2 cellular contexts compared by ENCODE assay signal in the genomic region with DNA sequence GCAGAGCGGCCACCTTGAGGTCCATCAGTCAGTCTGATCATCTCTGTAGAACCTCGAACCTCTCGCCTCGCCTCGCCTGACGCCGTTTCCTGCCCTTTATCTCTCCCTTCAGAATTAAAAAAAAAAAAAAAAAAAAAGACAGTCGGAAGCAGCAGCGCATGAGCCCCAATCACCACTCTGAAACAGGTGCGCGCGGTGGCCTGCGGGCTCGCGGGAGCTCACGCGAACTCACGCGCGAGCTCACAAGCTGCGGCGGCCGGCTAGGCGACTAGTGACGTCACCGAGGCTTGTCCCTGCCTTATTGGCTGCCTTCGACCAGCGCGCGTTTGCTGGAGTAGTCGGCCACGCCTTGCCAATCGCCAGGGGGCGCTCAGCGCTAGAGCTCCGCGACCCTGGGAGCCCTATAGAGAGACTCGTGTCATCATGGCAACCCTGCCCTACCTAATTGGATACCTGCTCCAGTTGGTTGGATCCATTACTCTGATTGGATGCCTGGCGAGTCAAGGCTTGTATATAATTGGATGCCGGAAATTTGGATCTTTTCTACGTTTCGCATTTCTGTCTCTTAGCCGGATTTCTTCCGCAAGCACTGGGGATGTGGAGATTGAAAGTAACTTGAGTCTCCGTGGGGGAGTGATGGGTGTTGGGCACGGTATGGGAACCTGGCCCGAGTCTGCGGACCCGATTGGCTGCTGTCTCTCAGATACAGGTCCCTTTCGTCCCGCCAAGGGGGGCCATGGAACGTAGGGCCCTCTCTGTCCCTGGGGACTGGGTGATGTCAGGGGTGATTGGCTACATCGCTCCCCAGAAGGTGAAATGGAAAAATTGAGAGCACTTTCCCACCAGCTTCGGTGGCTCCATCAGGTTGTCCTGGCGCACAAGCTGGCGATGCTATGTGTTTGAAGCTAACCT.
TF ChIP-seq lines count a peak whose summit lies in the region.

No MANE protein-coding gene starts in this region.

TF ChIP-seq in IMR-90, 13 proteins besides CTCF, POLR2A, EP300 and RAD21:
- TF ChIP-seq CEBPB (IDR thresholded peaks at IDR 0.05; ENCODE audit: low read depth, low read length) (no peak), BHLHE40 (IDR thresholded peaks at IDR 0.05; ENCODE audit: low read depth, low read length) (no peak), MXI1 (IDR thresholded peaks at IDR 0.05; ENCODE audit: borderline replicate concordance, low read depth, low read length) (no peak), SMC3 (IDR thresholded peaks at IDR 0.05; ENCODE audit: low read depth, low read length) (peak; percentile 15; the same call in 1 of the 2 replicates), CHD1 (IDR thresholded peaks at IDR 0.05; ENCODE audit: low read depth, low read length) (no peak), RFX5 (IDR thresholded peaks at IDR 0.05; ENCODE audit: low read depth, low read length) (peak; percentile 98), RCOR1 (IDR thresholded peaks at IDR 0.05; ENCODE audit: insufficient replicate concordance, low read length) (no peak)

TF ChIP-seq in WTC11, 78 proteins besides CTCF, POLR2A, EP300 and RAD21 (continues in another document):
- TF ChIP-seq IRF2 (CRISPR knock-in tag; IDR thresholded peaks at IDR 0.05; ENCODE audit: borderline replicate concordance, low read depth) = no peak
- peak; percentile 59; the same call in 1 of the 2 replicates for TF ChIP-seq FOXK1 (CRISPR knock-in tag; IDR thresholded peaks at IDR 0.05)
- TF ChIP-seq CREB1 (CRISPR knock-in tag; IDR thresholded peaks at IDR 0.05) = no peak
- no peak for TF ChIP-seq ZNF671 (CRISPR knock-in tag; IDR thresholded peaks at IDR 0.05)
- TF ChIP-seq NR1H2 (CRISPR knock-in tag; IDR thresholded peaks at IDR 0.05) = no peak
- no peak for TF ChIP-seq PRRX2 (CRISPR knock-in tag; IDR thresholded peaks at IDR 0.05)
- TF ChIP-seq GTF2I (CRISPR knock-in tag; conservative IDR thresholded peaks at IDR 0.05) = no peak
- TF ChIP-seq MXD4 (CRISPR knock-in tag; IDR thresholded peaks at IDR 0.05; ENCODE audit: borderline replicate concordance) = no peak
- TF ChIP-seq, protein P1, sequence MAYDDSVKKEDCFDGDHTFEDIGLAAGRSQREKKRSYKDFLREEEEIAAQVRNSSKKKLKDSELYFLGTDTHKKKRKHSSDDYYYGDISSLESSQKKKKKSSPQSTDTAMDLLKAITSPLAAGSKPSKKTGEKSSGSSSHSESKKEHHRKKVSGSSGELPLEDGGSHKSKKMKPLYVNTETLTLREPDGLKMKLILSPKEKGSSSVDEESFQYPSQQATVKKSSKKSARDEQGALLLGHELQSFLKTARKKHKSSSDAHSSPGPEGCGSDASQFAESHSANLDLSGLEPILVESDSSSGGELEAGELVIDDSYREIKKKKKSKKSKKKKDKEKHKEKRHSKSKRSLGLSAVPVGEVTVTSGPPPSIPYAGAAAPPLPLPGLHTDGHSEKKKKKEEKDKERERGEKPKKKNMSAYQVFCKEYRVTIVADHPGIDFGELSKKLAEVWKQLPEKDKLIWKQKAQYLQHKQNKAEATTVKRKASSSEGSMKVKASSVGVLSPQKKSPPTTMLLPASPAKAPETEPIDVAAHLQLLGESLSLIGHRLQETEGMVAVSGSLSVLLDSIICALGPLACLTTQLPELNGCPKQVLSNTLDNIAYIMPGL (CRISPR knock-in tag; IDR thresholded peaks at IDR 0.05) = peak; percentile 42; the same call in 1 of the 2 replicates
- TF ChIP-seq, protein P2, sequence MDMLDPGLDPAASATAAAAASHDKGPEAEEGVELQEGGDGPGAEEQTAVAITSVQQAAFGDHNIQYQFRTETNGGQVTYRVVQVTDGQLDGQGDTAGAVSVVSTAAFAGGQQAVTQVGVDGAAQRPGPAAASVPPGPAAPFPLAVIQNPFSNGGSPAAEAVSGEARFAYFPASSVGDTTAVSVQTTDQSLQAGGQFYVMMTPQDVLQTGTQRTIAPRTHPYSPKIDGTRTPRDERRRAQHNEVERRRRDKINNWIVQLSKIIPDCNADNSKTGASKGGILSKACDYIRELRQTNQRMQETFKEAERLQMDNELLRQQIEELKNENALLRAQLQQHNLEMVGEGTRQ (CRISPR knock-in tag; IDR thresholded peaks at IDR 0.05) = peak; percentile 23
- TF ChIP-seq TEAD4 (CRISPR knock-in tag; IDR thresholded peaks at IDR 0.05) = no peak
- no peak for TF ChIP-seq CBFB (CRISPR knock-in tag; IDR thresholded peaks at IDR 0.05; ENCODE audit: low read depth)
- TF ChIP-seq NR3C1 (CRISPR knock-in tag; conservative IDR thresholded peaks at IDR 0.05; ENCODE audit: low read depth) = no peak
- no peak for TF ChIP-seq ZNF317 (CRISPR knock-in tag; IDR thresholded peaks at IDR 0.05; ENCODE audit: borderline replicate concordance, low read depth)
- no peak for TF ChIP-seq JUN (CRISPR knock-in tag; IDR thresholded peaks at IDR 0.05)
- TF ChIP-seq, protein P3, sequence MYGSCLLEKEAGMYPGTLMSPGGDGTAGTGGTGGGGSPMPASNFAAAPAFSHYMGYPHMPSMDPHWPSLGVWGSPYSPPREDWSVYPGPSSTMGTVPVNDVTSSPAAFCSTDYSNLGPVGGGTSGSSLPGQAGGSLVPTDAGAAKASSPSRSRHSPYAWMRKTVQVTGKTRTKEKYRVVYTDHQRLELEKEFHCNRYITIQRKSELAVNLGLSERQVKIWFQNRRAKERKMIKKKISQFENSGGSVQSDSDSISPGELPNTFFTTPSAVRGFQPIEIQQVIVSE (CRISPR knock-in tag; IDR thresholded peaks at IDR 0.05; ENCODE audit: borderline replicate concordance) = no peak
- TF ChIP-seq SP1 (CRISPR knock-in tag; conservative IDR thresholded peaks at IDR 0.05) = peak; percentile 85
- TF ChIP-seq, protein P4, sequence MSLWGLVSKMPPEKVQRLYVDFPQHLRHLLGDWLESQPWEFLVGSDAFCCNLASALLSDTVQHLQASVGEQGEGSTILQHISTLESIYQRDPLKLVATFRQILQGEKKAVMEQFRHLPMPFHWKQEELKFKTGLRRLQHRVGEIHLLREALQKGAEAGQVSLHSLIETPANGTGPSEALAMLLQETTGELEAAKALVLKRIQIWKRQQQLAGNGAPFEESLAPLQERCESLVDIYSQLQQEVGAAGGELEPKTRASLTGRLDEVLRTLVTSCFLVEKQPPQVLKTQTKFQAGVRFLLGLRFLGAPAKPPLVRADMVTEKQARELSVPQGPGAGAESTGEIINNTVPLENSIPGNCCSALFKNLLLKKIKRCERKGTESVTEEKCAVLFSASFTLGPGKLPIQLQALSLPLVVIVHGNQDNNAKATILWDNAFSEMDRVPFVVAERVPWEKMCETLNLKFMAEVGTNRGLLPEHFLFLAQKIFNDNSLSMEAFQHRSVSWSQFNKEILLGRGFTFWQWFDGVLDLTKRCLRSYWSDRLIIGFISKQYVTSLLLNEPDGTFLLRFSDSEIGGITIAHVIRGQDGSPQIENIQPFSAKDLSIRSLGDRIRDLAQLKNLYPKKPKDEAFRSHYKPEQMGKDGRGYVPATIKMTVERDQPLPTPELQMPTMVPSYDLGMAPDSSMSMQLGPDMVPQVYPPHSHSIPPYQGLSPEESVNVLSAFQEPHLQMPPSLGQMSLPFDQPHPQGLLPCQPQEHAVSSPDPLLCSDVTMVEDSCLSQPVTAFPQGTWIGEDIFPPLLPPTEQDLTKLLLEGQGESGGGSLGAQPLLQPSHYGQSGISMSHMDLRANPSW (CRISPR knock-in tag; conservative IDR thresholded peaks at IDR 0.05; ENCODE audit: low read depth) = no peak
- peak; percentile 80 for TF ChIP-seq NFYB (CRISPR knock-in tag; conservative IDR thresholded peaks at IDR 0.05; ENCODE audit: low read depth)
- TF ChIP-seq ZNF138 (CRISPR knock-in tag; conservative IDR thresholded peaks at IDR 0.05) = no peak; the same call in 1 of the 2 replicates
- TF ChIP-seq ZNF423 (CRISPR knock-in tag; IDR thresholded peaks at IDR 0.05) = no peak
- TF ChIP-seq ESRRA (CRISPR knock-in tag; IDR thresholded peaks at IDR 0.05; ENCODE audit: borderline replicate concordance) = no peak
- TF ChIP-seq, protein P5, sequence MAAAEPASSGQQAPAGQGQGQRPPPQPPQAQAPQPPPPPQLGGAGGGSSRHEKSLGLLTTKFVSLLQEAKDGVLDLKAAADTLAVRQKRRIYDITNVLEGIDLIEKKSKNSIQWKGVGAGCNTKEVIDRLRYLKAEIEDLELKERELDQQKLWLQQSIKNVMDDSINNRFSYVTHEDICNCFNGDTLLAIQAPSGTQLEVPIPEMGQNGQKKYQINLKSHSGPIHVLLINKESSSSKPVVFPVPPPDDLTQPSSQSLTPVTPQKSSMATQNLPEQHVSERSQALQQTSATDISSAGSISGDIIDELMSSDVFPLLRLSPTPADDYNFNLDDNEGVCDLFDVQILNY (CRISPR knock-in tag; IDR thresholded peaks at IDR 0.05) = peak; percentile 62
- TF ChIP-seq FOXP1 (CRISPR knock-in tag; IDR thresholded peaks at IDR 0.05; ENCODE audit: borderline replicate concordance) = peak; percentile 48; the same call in 1 of the 2 replicates
- TF ChIP-seq SMAD3 (CRISPR knock-in tag; IDR thresholded peaks at IDR 0.05; ENCODE audit: borderline replicate concordance) = no peak
- TF ChIP-seq, protein P6, sequence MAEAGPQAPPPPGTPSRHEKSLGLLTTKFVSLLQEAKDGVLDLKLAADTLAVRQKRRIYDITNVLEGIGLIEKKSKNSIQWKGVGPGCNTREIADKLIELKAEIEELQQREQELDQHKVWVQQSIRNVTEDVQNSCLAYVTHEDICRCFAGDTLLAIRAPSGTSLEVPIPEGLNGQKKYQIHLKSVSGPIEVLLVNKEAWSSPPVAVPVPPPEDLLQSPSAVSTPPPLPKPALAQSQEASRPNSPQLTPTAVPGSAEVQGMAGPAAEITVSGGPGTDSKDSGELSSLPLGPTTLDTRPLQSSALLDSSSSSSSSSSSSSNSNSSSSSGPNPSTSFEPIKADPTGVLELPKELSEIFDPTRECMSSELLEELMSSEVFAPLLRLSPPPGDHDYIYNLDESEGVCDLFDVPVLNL (CRISPR knock-in tag; IDR thresholded peaks at IDR 0.05; ENCODE audit: borderline replicate concordance, low read depth) = no peak
- no peak for TF ChIP-seq OVOL2 (CRISPR knock-in tag; IDR thresholded peaks at IDR 0.05; ENCODE audit: borderline replicate concordance)
- TF ChIP-seq NR2C2 (CRISPR knock-in tag; IDR thresholded peaks at IDR 0.05) = no peak
- TF ChIP-seq ZNF232 (CRISPR knock-in tag; IDR thresholded peaks at IDR 0.05) = no peak
- TF ChIP-seq, protein P7, sequence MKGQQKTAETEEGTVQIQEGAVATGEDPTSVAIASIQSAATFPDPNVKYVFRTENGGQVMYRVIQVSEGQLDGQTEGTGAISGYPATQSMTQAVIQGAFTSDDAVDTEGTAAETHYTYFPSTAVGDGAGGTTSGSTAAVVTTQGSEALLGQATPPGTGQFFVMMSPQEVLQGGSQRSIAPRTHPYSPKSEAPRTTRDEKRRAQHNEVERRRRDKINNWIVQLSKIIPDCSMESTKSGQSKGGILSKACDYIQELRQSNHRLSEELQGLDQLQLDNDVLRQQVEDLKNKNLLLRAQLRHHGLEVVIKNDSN (CRISPR knock-in tag; IDR thresholded peaks at IDR 0.05) = no peak
- TF ChIP-seq ZNF416 (CRISPR knock-in tag; IDR thresholded peaks at IDR 0.05) = no peak
- TF ChIP-seq, protein P8, sequence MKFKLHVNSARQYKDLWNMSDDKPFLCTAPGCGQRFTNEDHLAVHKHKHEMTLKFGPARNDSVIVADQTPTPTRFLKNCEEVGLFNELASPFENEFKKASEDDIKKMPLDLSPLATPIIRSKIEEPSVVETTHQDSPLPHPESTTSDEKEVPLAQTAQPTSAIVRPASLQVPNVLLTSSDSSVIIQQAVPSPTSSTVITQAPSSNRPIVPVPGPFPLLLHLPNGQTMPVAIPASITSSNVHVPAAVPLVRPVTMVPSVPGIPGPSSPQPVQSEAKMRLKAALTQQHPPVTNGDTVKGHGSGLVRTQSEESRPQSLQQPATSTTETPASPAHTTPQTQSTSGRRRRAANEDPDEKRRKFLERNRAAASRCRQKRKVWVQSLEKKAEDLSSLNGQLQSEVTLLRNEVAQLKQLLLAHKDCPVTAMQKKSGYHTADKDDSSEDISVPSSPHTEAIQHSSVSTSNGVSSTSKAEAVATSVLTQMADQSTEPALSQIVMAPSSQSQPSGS (CRISPR knock-in tag; IDR thresholded peaks at IDR 0.05; ENCODE audit: borderline replicate concordance, low read depth) = no peak
- TF ChIP-seq, protein P9, sequence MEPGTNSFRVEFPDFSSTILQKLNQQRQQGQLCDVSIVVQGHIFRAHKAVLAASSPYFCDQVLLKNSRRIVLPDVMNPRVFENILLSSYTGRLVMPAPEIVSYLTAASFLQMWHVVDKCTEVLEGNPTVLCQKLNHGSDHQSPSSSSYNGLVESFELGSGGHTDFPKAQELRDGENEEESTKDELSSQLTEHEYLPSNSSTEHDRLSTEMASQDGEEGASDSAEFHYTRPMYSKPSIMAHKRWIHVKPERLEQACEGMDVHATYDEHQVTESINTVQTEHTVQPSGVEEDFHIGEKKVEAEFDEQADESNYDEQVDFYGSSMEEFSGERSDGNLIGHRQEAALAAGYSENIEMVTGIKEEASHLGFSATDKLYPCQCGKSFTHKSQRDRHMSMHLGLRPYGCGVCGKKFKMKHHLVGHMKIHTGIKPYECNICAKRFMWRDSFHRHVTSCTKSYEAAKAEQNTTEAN (CRISPR knock-in tag; IDR thresholded peaks at IDR 0.05) = 0 out of 2 replicates have a peak, but pooled peaks have one; percentile 26
- no peak for TF ChIP-seq HMGA2 (CRISPR knock-in tag; IDR thresholded peaks at IDR 0.05)
- TF ChIP-seq, protein P10, sequence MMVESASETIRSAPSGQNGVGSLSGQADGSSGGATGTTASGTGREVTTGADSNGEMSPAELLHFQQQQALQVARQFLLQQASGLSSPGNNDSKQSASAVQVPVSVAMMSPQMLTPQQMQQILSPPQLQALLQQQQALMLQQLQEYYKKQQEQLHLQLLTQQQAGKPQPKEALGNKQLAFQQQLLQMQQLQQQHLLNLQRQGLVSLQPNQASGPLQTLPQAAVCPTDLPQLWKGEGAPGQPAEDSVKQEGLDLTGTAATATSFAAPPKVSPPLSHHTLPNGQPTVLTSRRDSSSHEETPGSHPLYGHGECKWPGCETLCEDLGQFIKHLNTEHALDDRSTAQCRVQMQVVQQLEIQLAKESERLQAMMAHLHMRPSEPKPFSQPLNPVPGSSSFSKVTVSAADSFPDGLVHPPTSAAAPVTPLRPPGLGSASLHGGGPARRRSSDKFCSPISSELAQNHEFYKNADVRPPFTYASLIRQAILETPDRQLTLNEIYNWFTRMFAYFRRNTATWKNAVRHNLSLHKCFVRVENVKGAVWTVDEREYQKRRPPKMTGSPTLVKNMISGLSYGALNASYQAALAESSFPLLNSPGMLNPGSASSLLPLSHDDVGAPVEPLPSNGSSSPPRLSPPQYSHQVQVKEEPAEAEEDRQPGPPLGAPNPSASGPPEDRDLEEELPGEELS (CRISPR knock-in tag; IDR thresholded peaks at IDR 0.05) = no peak
- TF ChIP-seq MYBL2 (CRISPR knock-in tag; IDR thresholded peaks at IDR 0.05) = peak; percentile 81; the same call in 1 of the 2 replicates
- TF ChIP-seq, protein P11, sequence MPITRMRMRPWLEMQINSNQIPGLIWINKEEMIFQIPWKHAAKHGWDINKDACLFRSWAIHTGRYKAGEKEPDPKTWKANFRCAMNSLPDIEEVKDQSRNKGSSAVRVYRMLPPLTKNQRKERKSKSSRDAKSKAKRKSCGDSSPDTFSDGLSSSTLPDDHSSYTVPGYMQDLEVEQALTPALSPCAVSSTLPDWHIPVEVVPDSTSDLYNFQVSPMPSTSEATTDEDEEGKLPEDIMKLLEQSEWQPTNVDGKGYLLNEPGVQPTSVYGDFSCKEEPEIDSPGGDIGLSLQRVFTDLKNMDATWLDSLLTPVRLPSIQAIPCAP (CRISPR knock-in tag; IDR thresholded peaks at IDR 0.05) = no peak
- no peak for TF ChIP-seq GABPB1 (CRISPR knock-in tag; IDR thresholded peaks at IDR 0.05)
- no peak for TF ChIP-seq SMAD4 (CRISPR knock-in tag; IDR thresholded peaks at IDR 0.05)
- no peak for TF ChIP-seq EMX1 (CRISPR knock-in tag; IDR thresholded peaks at IDR 0.05)
